Comparison of ENCODE assay signal across 12 cellular contexts in the genomic region with DNA sequence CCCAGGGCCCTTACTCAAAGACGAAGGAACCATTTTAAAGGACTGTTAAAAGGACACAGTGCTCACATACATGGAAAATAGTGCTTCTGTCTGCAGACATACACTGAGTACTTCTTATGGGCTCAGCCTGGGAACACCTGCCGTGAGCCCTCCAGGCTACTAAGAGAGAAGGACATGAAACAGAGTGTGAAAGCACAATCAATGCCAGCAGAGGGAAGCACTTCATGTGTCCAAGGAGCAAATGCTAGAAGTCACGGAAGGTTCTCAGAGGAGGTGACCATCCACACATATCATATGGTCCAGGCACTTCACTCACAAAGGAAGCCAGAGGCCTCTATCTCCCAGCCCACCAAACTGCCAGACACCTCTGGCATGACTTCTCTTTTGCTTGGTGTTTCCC. TPM values are rescaled to one million over a fixed set of nuclear protein-coding genes. Genes with fewer than 3 reads are reported as not detected.
DNase-seq lines count a peak whose midpoint lies in the region; ATAC-seq and TF ChIP-seq lines count a peak whose summit lies in the region.
"Had no signal": no experiment of that assay in that cellular context is flagged by ENCODE, and none has a peak within 500 bp of the region (broad histone marks: within the 10 kb centered on the region; RNA-seq: fewer than 3 reads in every experiment).

No MANE protein-coding gene starts in this region.

- no peaks in the 10 kb centered on the region for H3K9me3 ChIP-seq in breast epithelium
- H3K9me3 ChIP-seq in thyroid gland = no peaks in the 10 kb centered on the region
- H3K9me3 ChIP-seq: Caco-2 had no signal

- WGBS in thyroid gland, 2 donors = 55 to 66% methylated on average over 3 of the region's 3 CpGs

- CTCF ChIA-PET in MCF 10A (lab: Yijun Ruan, JAX) = no interaction called here

- intact Hi-C loops in MCF 10A (cut with micrococcal nuclease) (loop anchor here (2.0 kb wide), 1 partner anchor 62 kb away; no protein-coding TSS in a partner anchor), breast epithelium (cut with DNase I; ENCODE audit: low total_unique reads) (no loop called here), thyroid gland (cut with DNase I) (no loop called here)

- H3K36me3 Mint-ChIP-seq in MCF 10A (ENCODE audit: insufficient read depth, unreplicated experiment) = no peaks in the 10 kb centered on the region

- no peaks in the 10 kb centered on the region for H3K4me1 ChIP-seq in breast epithelium
- peaks cover 45 to 66% of the 10 kb centered on the region in 2 donors for H3K4me1 ChIP-seq in thyroid gland
- H3K4me1 ChIP-seq: Caco-2 had no signal

- no peaks in the 10 kb centered on the region for H3K9me3 Mint-ChIP-seq in MCF 10A (ENCODE audit: unreplicated experiment)

- no peaks in the 10 kb centered on the region for H3K4me1 Mint-ChIP-seq in MCF 10A (ENCODE audit: insufficient read depth, unreplicated experiment)

- no peaks in the 10 kb centered on the region for H3K27me3 Mint-ChIP-seq in MCF 10A (ENCODE audit: insufficient read depth, unreplicated experiment)

- DNase-seq in MCF 10A (ENCODE audit: unreplicated experiment) = peak; percentile 12
- no peak for DNase-seq in breast epithelium (ENCODE audit: low spot score in 2 of 2)
- DNase-seq in M059J (ENCODE audit: low read depth) = peak; percentile 13
- DNase-seq in dermis blood vessel endothelial cell = peak; percentile 28
- peak; percentile 20 to 33 for DNase-seq in thyroid gland
- DNase-seq in stimulated activated CD4-positive, alpha-beta T cell treated with anti-CD3 and anti-CD28 coated beads, Interleukin-2, amount 100 ng/mL, for 24 hours = no peak
- DNase-seq in NCI-H1930 (lab: John Stamatoyannopoulos, UW) = no peak
- DNase-seq: NCI-H2107; SHP77 treated with DMSO at 0.1 percent for 48 hours; stimulated activated CD4-positive, alpha-beta T cell treated with anti-CD3 and anti-CD28 coated beads, Interleukin-12 subunit alpha, Interleukin-12 subunit beta, amount 100 ng/mL, for 4 hours had no signal

- no peak overlapping the region for H3K4me3 Mint-ChIP-seq in MCF 10A (ENCODE audit: unreplicated experiment)

- BruUV-seq in MCF 10A (replicated peaks; lab: Mats Ljungman, UMichigan) = no TSS peak

- H3K36me3 ChIP-seq in breast epithelium (no peaks in the 10 kb centered on the region), thyroid gland (peaks cover 0 to 3% of the 10 kb centered on the region in 2 donors)

- ATAC-seq in HG02642 (IDR thresholded peaks at IDR 0.05; ENCODE audit: poor library complexity, unreplicated experiment) = no peak

- POLR2A ChIA-PET in MCF 10A (lab: Yijun Ruan, JAX) = no interaction called here

- H3K27me3 ChIP-seq in breast epithelium (no peaks in the 10 kb centered on the region), thyroid gland (no peaks in the 10 kb centered on the region)

- peak; percentile 11 for TF ChIP-seq CTCF in MCF 10A (IDR thresholded peaks at IDR 0.05; ENCODE audit: unreplicated experiment)
- TF ChIP-seq CTCF in breast epithelium (IDR thresholded peaks at IDR 0.05) = no peak
- peak in 2 of 6 experiments; percentile 24 to 27 for TF ChIP-seq CTCF in thyroid gland (IDR thresholded peaks at IDR 0.05)

- H3K4me3 ChIP-seq in breast epithelium = no peak overlapping the region
- no peak overlapping the region for H3K4me3 ChIP-seq in thyroid gland (replicated peaks in 1 of 3)

- TF ChIP-seq POLR2A in breast epithelium (IDR thresholded peaks at IDR 0.05) (no peak), thyroid gland (IDR thresholded peaks at IDR 0.05) (no peak)

- H3K27ac ChIP-seq in breast epithelium = no peak overlapping the region
- peak overlapping the region in 2 of 3 donors; percentile 43 to 57 for H3K27ac ChIP-seq in thyroid gland

- no peak overlapping the region for H3K27ac Mint-ChIP-seq in MCF 10A (ENCODE audit: low read depth, unreplicated experiment)

RNA-seq across cellular contexts. Expression of gene ELMO1, which starts 15.5 kb away (rescaled TPM):
- total RNA-seq in MCF 10A (2022) (0.30 TPM in 1 of 2 replicates, not detected in the other), breast epithelium (100 to 1,000 TPM in 1 of 3 donors, 10 to 100 TPM in 2; 49.5 to 110 (median 66.9) TPM), dermis blood vessel endothelial cell (68.5 and 109 TPM in 2 replicates), thyroid gland (100 to 1,000 TPM; 168 to 423 (median 312) TPM)
- total RNA-seq in M059J (2014; rRNA removed; shearing (Covaris generic)) = 21.7 and 36.3 TPM in 2 replicates

Comparison
In these comparisons a context has a peak if more than half of its experiments do, and no peak if none do; other contexts are left out.
1. DNase-seq: peak in MCF 10A (single experiment), M059J (single experiment), dermis blood vessel endothelial cell (single experiment) and thyroid gland (2 of 2); none in breast epithelium (0 of 2), stimulated activated CD4-positive, alpha-beta T cell treated with anti-CD3 and anti-CD28 coated beads, Interleukin-2, amount 100 ng/mL, for 24 hours (0 of 2) and NCI-H1930 (0 of 2).
2. RNA of gene ELMO1, which starts 15.5 kb away (total RNA-seq): 168 to 423 TPM in thyroid gland, 68.5 to 109 TPM in dermis blood vessel endothelial cell, 49.5 to 110 TPM in breast epithelium and 21.7 to 36.3 TPM in M059J; 0.30 TPM in MCF 10A; every median in the first group is over 10 times any median in the second.
3. H3K27ac ChIP-seq: peak in thyroid gland (2 of 3); none in breast epithelium (0 of 2).